25 cellular contexts compared by ENCODE assay signal in genomic region chr16:22109258-22109898, GRCh38. TPM values are rescaled to one million over a fixed set of nuclear protein-coding genes. Genes with fewer than 3 reads are reported as not detected.
DNase-seq lines count a peak whose midpoint lies in the region; ATAC-seq, FAIRE-seq and TF ChIP-seq lines count a peak whose summit lies in the region.
"Had no signal": no experiment of that assay in that cellular context is flagged by ENCODE, and none has a peak within 500 bp of the region (broad histone marks: within the 10 kb centered on the region; RNA-seq: fewer than 3 reads in every experiment).

No MANE protein-coding gene starts in this region.

- 0% methylated on average over 4 of the region's 4 CpGs for WGBS in GM12878 (ENCODE audit: insufficient coverage, insufficient replicate concordance, low lambda C conversion rate, missing lambda C conversion rate)

- FAIRE-seq in GM12878 (lab: Jason Lieb, UNC): no peak
- FAIRE-seq: A549, GM18507, K562 had no signal

- no peak overlapping the region for H3K27ac ChIP-seq in CD8-positive, alpha-beta T cell (ENCODE audit: low read depth, low read length)
- no peak overlapping the region for H3K27ac ChIP-seq in GM12878 (ENCODE audit: control insufficient read depth, insufficient read depth)
- H3K27ac ChIP-seq in upper lobe of right lung: no peak overlapping the region
- H3K27ac ChIP-seq: A549, SK-N-MC had no signal

- no peak for TF ChIP-seq RAD21 in GM12878 (IDR thresholded peaks at IDR 0.05; ENCODE audit: insufficient read depth, low read depth, low read length)

- TF ChIP-seq POLR2A in GM12878 (IDR thresholded peaks at IDR 0.05; ENCODE audit: low read depth, low read length): no peak

- H3K4me3 ChIP-seq in CD8-positive, alpha-beta T cell (ENCODE audit: low read depth, low read length): no peak overlapping the region
- H3K4me3 ChIP-seq in Jurkat, Clone E6-1 (ENCODE audit: low read length): no peak overlapping the region
- H3K4me3 ChIP-seq in GM12878 (no peak overlapping the region), upper lobe of right lung (no peak overlapping the region)
- H3K4me3 ChIP-seq: A549, K562, SK-N-MC had no signal

- RAD21 ChIA-PET in GM12878 (lab: Charles Lee; ENCODE audit: unreplicated experiment): interaction anchor here (0.6 to 1.7 kb wide), 4 partner anchors 9 to 79 kb away, joined by 3 to 6 read pairs (median 4); no protein-coding TSS in a partner anchor

- H3K79me2 ChIP-seq in GM12878 (ENCODE audit: control insufficient read depth, insufficient read depth, low read length): no peaks in the 10 kb centered on the region

- no peak overlapping the region for H3K4me2 ChIP-seq in GM12878 (ENCODE audit: control insufficient read depth, insufficient read depth)
- H3K4me2 ChIP-seq: A549 had no signal

- ATAC-seq in CD8-positive, alpha-beta T cell: peak; percentile 61
- peak; percentile 49 for ATAC-seq in GM12878
- peak; percentile 40 to 51 for ATAC-seq in natural killer cell treated with Interleukin-12 subunit alpha and Interleukin-12 subunit beta and Interleukin-15 and Interleukin-18, amount 100 ng/mL, for 72 hours
- no peak for ATAC-seq in upper lobe of right lung
- ATAC-seq: K562 had no signal

- POLR2A ChIA-PET in CD8-positive, alpha-beta T cell (lab: Charles Lee): no interaction called here
- POLR2A ChIA-PET in GM12878 (lab: Charles Lee): no interaction called here

- H3K27me3 Mint-ChIP-seq in CD8-positive, alpha-beta T cell (ENCODE audit: low read depth): no peaks in the 10 kb centered on the region
- no peaks in the 10 kb centered on the region for H3K27me3 Mint-ChIP-seq in natural killer cell treated with Interleukin-12 subunit alpha and Interleukin-12 subunit beta and Interleukin-15 and Interleukin-18, amount 100 ng/mL, for 72 hours

- no TSS peak for BruUV-seq in GM12878 (replicated peaks; lab: Mats Ljungman, UMichigan)

- no peak for TF ChIP-seq EP300 in GM12878 (IDR thresholded peaks at IDR 0.05; ENCODE audit: borderline replicate concordance in 1 of 2, control insufficient read depth in 1 of 2, low read depth in 2 of 2, low read length in 2 of 2)

- in situ Hi-C loops in GM12878 (cut with MboI): no loop called here

- H3K9me3 ChIP-seq in CD8-positive, alpha-beta T cell (ENCODE audit: low read length): no peaks in the 10 kb centered on the region
- H3K9me3 ChIP-seq in GM12878 (replicated peaks; ENCODE audit: control insufficient read depth, insufficient read depth, low read length) (no peaks in the 10 kb centered on the region), upper lobe of right lung (no peaks in the 10 kb centered on the region)
- H3K9me3 ChIP-seq: A549 had no signal

- H3K36me3 Mint-ChIP-seq in CD8-positive, alpha-beta T cell: no peaks in the 10 kb centered on the region
- H3K36me3 Mint-ChIP-seq in natural killer cell treated with Interleukin-12 subunit alpha and Interleukin-12 subunit beta and Interleukin-15 and Interleukin-18, amount 100 ng/mL, for 72 hours: no peaks in the 10 kb centered on the region

- H2AFZ ChIP-seq in GM12878 (ENCODE audit: control insufficient read depth, low read depth, low read length): no peak overlapping the region

- no peaks in the 10 kb centered on the region for H3K27me3 ChIP-seq in CD8-positive, alpha-beta T cell (ENCODE audit: insufficient read depth, low read length)
- peaks cover 0 to 8% of the 10 kb centered on the region in 2 experiments; a peak in 1 of 4 replicates for H3K27me3 ChIP-seq in GM12878 (replicated peaks in 1 of 2; ENCODE audit: control insufficient read depth in 2 of 2, insufficient read depth in 2 of 2, low read length in 1 of 2)
- no peaks in the 10 kb centered on the region for H3K27me3 ChIP-seq in upper lobe of right lung

- intact Hi-C loops in CD8-positive, alpha-beta T cell (cut with DNase I, micrococcal nuclease): no loop called here
- intact Hi-C loops in GM12878 (cut with micrococcal nuclease; ENCODE audit: unreplicated experiment) (no loop called here), upper lobe of right lung (cut with DNase I) (loop anchor here (10.0 kb wide), 1 partner anchor 75 kb away; no protein-coding TSS in a partner anchor)

- no peak overlapping the region for H3K4me3 Mint-ChIP-seq in CD8-positive, alpha-beta T cell
- no peak overlapping the region for H3K4me3 Mint-ChIP-seq in natural killer cell treated with Interleukin-12 subunit alpha and Interleukin-12 subunit beta and Interleukin-15 and Interleukin-18, amount 100 ng/mL, for 72 hours
- H3K4me3 Mint-ChIP-seq: B cell; CD4-positive, CD25-positive, alpha-beta regulatory T cell had no signal

- SMC1A ChIA-PET in GM12878 (lab: Charles Lee; ENCODE audit: uncharacterized antibody, unreplicated experiment): interaction anchor here (0.7 to 2.1 kb wide), 8 partner anchors 10 to 149 kb away, joined by 3 to 12 read pairs (median 4); partner anchors contain the start of genes MOSMO and VWA3A

- H4K20me1 ChIP-seq in GM12878 (ENCODE audit: control insufficient read depth, insufficient read depth): no peaks in the 10 kb centered on the region

- DNase-seq in CD8-positive, alpha-beta T cell: no peak
- peak; percentile 75 for DNase-seq in Jurkat, Clone E6-1 (ENCODE audit: low read depth, low spot score)
- DNase-seq in GM12878 (ENCODE audit: low read depth, low spot score) (no peak), nucleus accumbens (lab: John Stamatoyannopoulos, UW) (no peak), upper lobe of right lung (no peak), NCI-H446 (lab: John Stamatoyannopoulos, UW) (no peak)
- DNase-seq in natural killer cell treated with Interleukin-12 subunit alpha and Interleukin-12 subunit beta and Interleukin-15 and Interleukin-18, amount 100 ng/mL, for 72 hours (ENCODE audit: low spot score): no peak
- DNase-seq: NCI-H1105, NCI-H146, NCI-H2029, NCI-H2227 treated with DMSO at 0.1 percent for 48 hours, NCI-H510A treated with DMSO at 0.1 percent for 48 hours, NCI-H748 treated with DMSO at 0.1 percent for 48 hours, OCI-M1, SHP77, SW 1271 had no signal

- H3K27ac Mint-ChIP-seq in CD8-positive, alpha-beta T cell: peak overlapping the region; percentile 32
- no peak overlapping the region for H3K27ac Mint-ChIP-seq in natural killer cell treated with Interleukin-12 subunit alpha and Interleukin-12 subunit beta and Interleukin-15 and Interleukin-18, amount 100 ng/mL, for 72 hours
- H3K27ac Mint-ChIP-seq: B cell had no signal

- no peak overlapping the region for H3K9ac ChIP-seq in GM12878 (ENCODE audit: control insufficient read depth, insufficient read depth, low read length)

- CTCF ChIA-PET in CD8-positive, alpha-beta T cell (lab: Charles Lee): interaction anchor here (3.4 kb wide), 1 partner anchor 10 kb away, joined by 9 read pairs; no protein-coding TSS in a partner anchor
- CTCF ChIA-PET in GM12878 (lab: Yijun Ruan, JAX): interaction anchor here (1.3 to 1.9 kb wide), 8 partner anchors 10 to 158 kb away, joined by 3 to 17 read pairs (median 4); no protein-coding TSS in a partner anchor

- peaks cover 6% of the 10 kb centered on the region for H3K4me1 Mint-ChIP-seq in CD8-positive, alpha-beta T cell (ENCODE audit: low read depth)
- H3K4me1 Mint-ChIP-seq in natural killer cell treated with Interleukin-12 subunit alpha and Interleukin-12 subunit beta and Interleukin-15 and Interleukin-18, amount 100 ng/mL, for 72 hours (ENCODE audit: low read depth in 2 of 2): peaks cover 16 to 19% of the 10 kb centered on the region in 2 donors
- H3K4me1 Mint-ChIP-seq: B cell had no signal

- TF ChIP-seq CTCF in CD8-positive, alpha-beta T cell (IDR thresholded peaks at IDR 0.05): no peak
- no peak for TF ChIP-seq CTCF in GM12878 (IDR thresholded peaks at IDR 0.05 in 2 of 3, conservative IDR thresholded peaks at IDR 0.05 in 1 of 3; ENCODE audit: control insufficient read depth in 2 of 3, extremely low read depth in 1 of 3, insufficient read depth in 1 of 3, low read depth in 3 of 3, low read length in 3 of 3)
- TF ChIP-seq CTCF in upper lobe of right lung (IDR thresholded peaks at IDR 0.05): no peak

- no peaks in the 10 kb centered on the region for H3K36me3 ChIP-seq in CD8-positive, alpha-beta T cell (ENCODE audit: insufficient read depth, low read length)
- no peaks in the 10 kb centered on the region for H3K36me3 ChIP-seq in GM12878 (ENCODE audit: control insufficient read depth in 2 of 2, insufficient read depth in 2 of 2, low read length in 1 of 2)
- no peaks in the 10 kb centered on the region for H3K36me3 ChIP-seq in upper lobe of right lung

- no peaks in the 10 kb centered on the region for H3K9me3 Mint-ChIP-seq in CD8-positive, alpha-beta T cell
- H3K9me3 Mint-ChIP-seq in natural killer cell treated with Interleukin-12 subunit alpha and Interleukin-12 subunit beta and Interleukin-15 and Interleukin-18, amount 100 ng/mL, for 72 hours: no peaks in the 10 kb centered on the region
- H3K9me3 Mint-ChIP-seq: CD4-positive, CD25-positive, alpha-beta regulatory T cell had no signal

- no peaks in the 10 kb centered on the region for H3K4me1 ChIP-seq in CD8-positive, alpha-beta T cell (ENCODE audit: insufficient read depth, low read length)
- no peaks in the 10 kb centered on the region for H3K4me1 ChIP-seq in GM12878 (ENCODE audit: control insufficient read depth, insufficient read depth, low read length)
- H3K4me1 ChIP-seq in upper lobe of right lung: no peaks in the 10 kb centered on the region
- H3K4me1 ChIP-seq: A549 had no signal

RNA-seq across cellular contexts. Expression of gene VWA3A, which starts 17.0 kb away (rescaled TPM):
- total RNA-seq in CD8-positive, alpha-beta T cell: under 1 TPM; 0.17 to 0.62 TPM
- polyA plus RNA-seq in Jurkat, Clone E6-1 (2012; ENCODE audit: insufficient read depth, insufficient read length): not detected
- 0.21 TPM in 1 of 2 replicates, not detected in the other for total RNA-seq in GM12878 (2013; cell fraction: nucleolus; rRNA removed)
- not detected in 2 replicates for total RNA-seq in GM12878 (2014; rRNA removed)
- not detected in 2 replicates for total RNA-seq in GM12878 (2014; rRNA removed; fragmentation: Illumina TruSeq; extraction: Trizol)
- total RNA-seq in GM12878 (2021): not detected in 2 replicates
- polyA plus RNA-seq in GM12878 (2011; ENCODE audit: low read depth): not detected
- 0.01 and 0.03 TPM in 2 replicates for polyA plus RNA-seq in GM12878 (2011; rRNA removed)
- polyA plus RNA-seq in GM12878 (2011; cell fraction: cytosol; rRNA removed): 0.01 TPM in 1 of 2 replicates, not detected in the other
- 0.12 and 0.31 TPM in 2 replicates for polyA plus RNA-seq in GM12878 (2011; cell fraction: nucleus; rRNA removed)
- polyA plus RNA-seq in GM12878 (2012): not detected in 2 replicates
- polyA plus RNA-seq in GM12878 (2014; fragmentation: Illumina TruSeq; extraction: Trizol): not detected in 2 replicates
- polyA plus RNA-seq in GM12878 (2014; fragmentation: Nextera tagmentation; extraction: Ambion mirVana): not detected
- polyA plus RNA-seq in GM12878 (2014; rRNA removed): not detected in 2 replicates
- polyA plus RNA-seq in GM12878 (2016; fragmentation: Nextera tagmentation; extraction: Ambion mirVana): not detected
- 0.05 TPM in 1 of 2 replicates, not detected in the other for polyA minus RNA-seq in GM12878 (2011; rRNA and poly(A)+ RNA removed)
- not detected in 2 replicates for polyA minus RNA-seq in GM12878 (2011; cell fraction: cytosol; rRNA and poly(A)+ RNA removed)
- polyA minus RNA-seq in GM12878 (2011; cell fraction: nucleus; rRNA and poly(A)+ RNA removed): not detected in 2 replicates
- total RNA-seq in natural killer cell treated with Interleukin-12 subunit alpha and Interleukin-12 subunit beta and Interleukin-15 and Interleukin-18, amount 100 ng/mL, for 72 hours: under 1 TPM in 1 of 2 donors, not detected in 1; 0.67 TPM
- 2.6 TPM for total RNA-seq in upper lobe of right lung
- total RNA-seq: H4, K562, RPMI7951 had no signal
- polyA plus RNA-seq: CD4-positive, CD25-positive, alpha-beta regulatory T cell; K562 had no signal

RNA-seq across cellular contexts. Expression of gene SDR42E2, which starts 52.9 kb away (rescaled TPM):
- total RNA-seq in CD8-positive, alpha-beta T cell: 1 to 10 TPM; 1.1 to 1.2 TPM
- polyA plus RNA-seq in Jurkat, Clone E6-1 (2012; ENCODE audit: insufficient read depth, insufficient read length): not detected
- total RNA-seq in GM12878 (2013; cell fraction: nucleolus; rRNA removed): 0.13 TPM in 1 of 2 replicates, not detected in the other
- total RNA-seq in GM12878 (2014; rRNA removed) (not detected in 2 replicates), GM12878 (2014; rRNA removed; fragmentation: Illumina TruSeq; extraction: Trizol) (0.05 TPM in 1 of 2 replicates, not detected in the other), GM12878 (2021) (not detected in 2 replicates), upper lobe of right lung (0.14 TPM)
- polyA plus RNA-seq in GM12878 (2011; ENCODE audit: low read depth): not detected
- polyA plus RNA-seq in GM12878 (2011; rRNA removed) (0.06 and 0.07 TPM in 2 replicates), GM12878 (2014; fragmentation: Illumina TruSeq; extraction: Trizol) (0.01 TPM in 1 of 2 replicates, not detected in the other), GM12878 (2014; fragmentation: Nextera tagmentation; extraction: Ambion mirVana) (under 1 TPM; 0.05 to 0.09 TPM), GM12878 (2014; rRNA removed) (not detected in 2 replicates), GM12878 (2016; fragmentation: Nextera tagmentation; extraction: Ambion mirVana) (under 1 TPM; 0.09 TPM)
- not detected in 2 replicates for polyA plus RNA-seq in GM12878 (2011; cell fraction: cytosol; rRNA removed)
- polyA plus RNA-seq in GM12878 (2011; cell fraction: nucleus; rRNA removed): 0.10 TPM in 2 replicates
- 0.10 TPM in 1 of 2 replicates, not detected in the other for polyA plus RNA-seq in GM12878 (2012)
- polyA minus RNA-seq in GM12878 (2011; rRNA and poly(A)+ RNA removed): 0.07 TPM in 1 of 2 replicates, not detected in the other
- not detected in 2 replicates for polyA minus RNA-seq in GM12878 (2011; cell fraction: cytosol; rRNA and poly(A)+ RNA removed)
- polyA minus RNA-seq in GM12878 (2011; cell fraction: nucleus; rRNA and poly(A)+ RNA removed): 0.38 and 0.48 TPM in 2 replicates
- under 1 TPM in 1 of 2 donors, not detected in 1; 0.22 TPM for total RNA-seq in natural killer cell treated with Interleukin-12 subunit alpha and Interleukin-12 subunit beta and Interleukin-15 and Interleukin-18, amount 100 ng/mL, for 72 hours
- total RNA-seq: G401, H4, RPMI7951 had no signal
- polyA plus RNA-seq: A549 had no signal
